ENCODE assay signal across 28 cellular contexts in genomic region chr1:11914035-11914434, GRCh38. TPM values are rescaled to one million over a fixed set of nuclear protein-coding genes. Genes with fewer than 3 reads are reported as not detected.
"Had no signal": no experiment of that assay in that cellular context is flagged by ENCODE, and none has a peak within 500 bp of the region (broad histone marks: within the 10 kb centered on the region; RNA-seq: fewer than 3 reads in every experiment).

No MANE protein-coding gene starts in this region.

- H3K9me3 Mint-ChIP-seq: activated naive CD4-positive, alpha-beta T cell treated with anti-CD3 and anti-CD28 coated beads for 36 hours; activated T-helper 17 cell treated with anti-CD3 and anti-CD28 coated beads, Interleukin-2, amount 50 U/mL, for 72 hours; central memory CD8-positive, alpha-beta T cell; T-cell had no signal

- H3K27me3 Mint-ChIP-seq: activated naive CD8-positive, alpha-beta T cell; activated T-helper 17 cell treated with anti-CD3 and anti-CD28 coated beads, Interleukin-2, amount 50 U/mL, for 72 hours; central memory CD8-positive, alpha-beta T cell; T-cell had no signal

- H3K27ac Mint-ChIP-seq: activated CD8-positive, alpha-beta T cell treated with anti-CD3 and anti-CD28 coated beads, Interleukin-2, amount 10 ng/mL, durations not matched to agents 7 days and 5 days; activated naive CD4-positive, alpha-beta T cell treated with anti-CD3 and anti-CD28 coated beads for 36 hours; activated naive CD8-positive, alpha-beta T cell; activated T-helper 17 cell treated with anti-CD3 and anti-CD28 coated beads, Interleukin-2, amount 50 U/mL, for 72 hours; T-cell had no signal

- DNase-seq: activated CD4-positive, alpha-beta T cell treated with anti-CD3 and anti-CD28 coated beads for 48 hours; activated CD4-positive, alpha-beta T cell treated with anti-CD3 and anti-CD28 coated beads, Interleukin-2, amount 50 U/mL, for 4 hours; activated CD4-positive, CD25-positive, alpha-beta regulatory T cell treated with anti-CD3 and anti-CD28 coated beads, Interleukin-2, amount 50 U/mL, for 72 hours; activated CD8-positive, alpha-beta memory T cell treated with anti-CD3 and anti-CD28 coated beads, Interleukin-2, amount 50 U/mL, for 48 hours; activated CD8-positive, alpha-beta T cell treated with anti-CD3 and anti-CD28 coated beads, Interleukin-2, amount 10 ng/mL, durations not matched to agents 7 days and 5 days; activated gamma-delta T cell; activated naive CD4-positive, alpha-beta T cell treated with anti-CD3 and anti-CD28 coated beads for 36 hours; activated T-cell treated with anti-CD3 and anti-CD28 coated beads, Interleukin-2, amount 50 U/mL, for 1 hour; amygdala; Karpas-422; MM.1S; NCI-H1105; NCI-H1436; NCI-H1694 treated with DMSO at 0.1 percent for 48 hours; NCI-H2029 treated with DMSO at 0.1 percent for 48 hours; NCI-H510A treated with DMSO at 0.1 percent for 48 hours; NCI-H69; PC-3; SHP77; T-cell; T-helper 2 cell; T1000; WERI-Rb-1 had no signal

- H3K4me3 Mint-ChIP-seq: activated CD8-positive, alpha-beta T cell treated with anti-CD3 and anti-CD28 coated beads, Interleukin-2, amount 10 ng/mL, durations not matched to agents 7 days and 5 days; activated naive CD4-positive, alpha-beta T cell treated with anti-CD3 and anti-CD28 coated beads for 36 hours; activated naive CD8-positive, alpha-beta T cell; activated T-helper 17 cell treated with anti-CD3 and anti-CD28 coated beads, Interleukin-2, amount 50 U/mL, for 72 hours; brain; central memory CD8-positive, alpha-beta T cell; T-cell had no signal

- H3K36me3 Mint-ChIP-seq: activated naive CD8-positive, alpha-beta T cell; brain had no signal

- ATAC-seq: activated CD8-positive, alpha-beta T cell treated with anti-CD3 and anti-CD28 coated beads, Interleukin-2, amount 10 ng/mL, durations not matched to agents 7 days and 5 days; activated T-helper 17 cell treated with anti-CD3 and anti-CD28 coated beads, Interleukin-2, amount 50 U/mL, for 72 hours; PC-3; T-cell had no signal

- H3K27ac ChIP-seq: WERI-Rb-1 had no signal

RNA-seq across cellular contexts. Expression of gene NPPB, which starts 55.3 kb away (rescaled TPM):
- total RNA-seq: activated CD8-positive, alpha-beta T cell treated with anti-CD3 and anti-CD28 coated beads, Interleukin-2, amount 10 ng/mL, durations not matched to agents 7 days and 5 days; activated naive CD4-positive, alpha-beta T cell treated with anti-CD3 and anti-CD28 coated beads for 36 hours; activated T-helper 17 cell treated with anti-CD3 and anti-CD28 coated beads, Interleukin-2, amount 50 U/mL, for 72 hours; PC-3; SK-MEL-5; T-cell had no signal
